In the genomic region with DNA sequence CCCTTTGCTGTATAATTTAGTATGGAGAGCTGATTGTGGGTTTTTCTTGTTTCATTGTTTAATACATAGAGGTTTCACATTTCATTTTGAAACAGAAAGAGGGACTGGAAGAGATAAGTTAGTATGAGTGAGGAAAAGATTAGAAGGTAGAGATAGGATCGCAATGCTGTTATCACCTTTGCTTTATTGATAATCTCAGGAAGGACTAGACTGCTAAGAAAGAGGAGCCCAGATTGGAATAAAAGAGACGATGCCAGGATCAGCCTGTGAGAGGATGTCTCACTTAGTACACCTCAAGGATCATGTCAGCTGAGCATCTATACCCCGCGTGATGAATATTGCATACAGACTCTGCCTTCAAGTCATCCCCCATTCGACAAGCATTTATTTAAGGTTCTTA, we compare ENCODE assay signal across 22 cellular contexts.
DNase-seq lines count a peak whose midpoint lies in the region; ATAC-seq and TF ChIP-seq lines count a peak whose summit lies in the region.
"Had no signal": no experiment of that assay in that cellular context is flagged by ENCODE, and none has a peak within 500 bp of the region (broad histone marks: within the 10 kb centered on the region; RNA-seq: fewer than 3 reads in every experiment).

No MANE protein-coding gene starts in this region.

- ATAC-seq in activated CD8-positive, alpha-beta memory T cell treated with anti-CD3 and anti-CD28 coated beads, Interleukin-2, amount 10 ng/mL, durations not matched to agents 7 days and 5 days = no peak
- no peak for ATAC-seq in stimulated activated memory B cell treated with anti-CD40 and anti-IgM and Interleukin-4, amounts not matched to agents 10 μg/mL and 1 μg/mL and 100 μg/mL, for 72 hours
- ATAC-seq: A549, esophagus mucosa, gastrocnemius medialis, HCT116, left colon had no signal

- H3K9me2 ChIP-seq in MM.1S (replicated peaks; ENCODE audit: insufficient read depth, low read length) = no peaks in the 10 kb centered on the region

- DNase-seq in activated CD8-positive, alpha-beta memory T cell treated with anti-CD3 and anti-CD28 coated beads, Interleukin-2, amount 10 ng/mL, durations not matched to agents 7 days and 5 days = no peak
- DNase-seq in activated CD8-positive, alpha-beta memory T cell treated with anti-CD3 and anti-CD28 coated beads, Interleukin-2, amount 50 U/mL, for 48 hours = no peak
- DNase-seq in MM.1S = peak; percentile 9
- no peak for DNase-seq in activated naive CD8-positive, alpha-beta T cell treated with anti-CD3 and anti-CD28 coated beads for 36 hours
- DNase-seq in HAP-1 (ENCODE audit: low spot score in 2 of 2) = no peak
- DNase-seq in NCI-H187 treated with DMSO at 0.1 percent for 48 hours (lab: John Stamatoyannopoulos, UW) = no peak
- DNase-seq in cerebellar cortex (ENCODE audit: low spot score) = no peak
- DNase-seq: activated CD4-positive, alpha-beta T cell treated with anti-CD3 and anti-CD28 coated beads, Interleukin-2, amount 50 U/mL, for 4 hours; central memory CD4-positive, alpha-beta T cell; DMS79; gastrocnemius medialis; left colon; NCI-H1930; stimulated activated CD4-positive, alpha-beta T cell treated with anti-CD3 and anti-CD28 coated beads, Interleukin-2, amount 100 ng/mL, for 24 hours had no signal

- no peaks in the 10 kb centered on the region for H4K20me1 ChIP-seq in MM.1S (ENCODE audit: insufficient read depth, low read length)

- peaks cover 7% of the 10 kb centered on the region for H3F3A ChIP-seq in MM.1S (ENCODE audit: insufficient read depth, low read length)

- H3K9me3 Mint-ChIP-seq in activated CD8-positive, alpha-beta memory T cell treated with anti-CD3 and anti-CD28 coated beads, Interleukin-2, amount 10 ng/mL, durations not matched to agents 7 days and 5 days (ENCODE audit: low read depth) = no peaks in the 10 kb centered on the region
- H3K9me3 Mint-ChIP-seq in activated naive CD8-positive, alpha-beta T cell treated with anti-CD3 and anti-CD28 coated beads for 36 hours = peaks cover 4% of the 10 kb centered on the region
- H3K9me3 Mint-ChIP-seq in stimulated activated memory B cell treated with anti-CD40 and anti-IgM and Interleukin-4, amounts not matched to agents 10 μg/mL and 1 μg/mL and 100 μg/mL, for 72 hours = no peaks in the 10 kb centered on the region
- H3K9me3 Mint-ChIP-seq: neural crest cell had no signal

- no peak overlapping the region for H3K9ac ChIP-seq in MM.1S (ENCODE audit: low read length)

- no peak for TF ChIP-seq CTCF in MM.1S (IDR thresholded peaks at IDR 0.05; ENCODE audit: low read length)

- H3K4me1 Mint-ChIP-seq in activated CD8-positive, alpha-beta memory T cell treated with anti-CD3 and anti-CD28 coated beads, Interleukin-2, amount 10 ng/mL, durations not matched to agents 7 days and 5 days = peaks cover 64% of the 10 kb centered on the region
- peaks cover 72% of the 10 kb centered on the region for H3K4me1 Mint-ChIP-seq in activated naive CD8-positive, alpha-beta T cell treated with anti-CD3 and anti-CD28 coated beads for 36 hours
- H3K4me1 Mint-ChIP-seq in stimulated activated memory B cell treated with anti-CD40 and anti-IgM and Interleukin-4, amounts not matched to agents 10 μg/mL and 1 μg/mL and 100 μg/mL, for 72 hours = peaks cover 57% of the 10 kb centered on the region

- in situ Hi-C loops in HAP-1 (cut with MboI; ENCODE audit: low sequenced_read_pairs) = no loop called here

- H3K27me3 ChIP-seq in MM.1S (replicated peaks; ENCODE audit: insufficient read depth, low read length) (peaks cover 13% of the 10 kb centered on the region), HAP-1 (ENCODE audit: low read depth) (no peaks in the 10 kb centered on the region)
- H3K27me3 ChIP-seq: gastrocnemius medialis had no signal

- no peak overlapping the region for H3K4me3 Mint-ChIP-seq in activated CD8-positive, alpha-beta memory T cell treated with anti-CD3 and anti-CD28 coated beads, Interleukin-2, amount 10 ng/mL, durations not matched to agents 7 days and 5 days
- H3K4me3 Mint-ChIP-seq in activated naive CD8-positive, alpha-beta T cell treated with anti-CD3 and anti-CD28 coated beads for 36 hours = peak overlapping the region; percentile 13
- no peak overlapping the region for H3K4me3 Mint-ChIP-seq in stimulated activated memory B cell treated with anti-CD40 and anti-IgM and Interleukin-4, amounts not matched to agents 10 μg/mL and 1 μg/mL and 100 μg/mL, for 72 hours
- H3K4me3 Mint-ChIP-seq: IgD-negative memory B cell, neural crest cell had no signal

- H2AFZ ChIP-seq in MM.1S (ENCODE audit: low read length) = no peak overlapping the region

- H3K27ac Mint-ChIP-seq in activated CD8-positive, alpha-beta memory T cell treated with anti-CD3 and anti-CD28 coated beads, Interleukin-2, amount 10 ng/mL, durations not matched to agents 7 days and 5 days = peak overlapping the region; percentile 97
- H3K27ac Mint-ChIP-seq in activated naive CD8-positive, alpha-beta T cell treated with anti-CD3 and anti-CD28 coated beads for 36 hours = peak overlapping the region; percentile 92
- H3K27ac Mint-ChIP-seq in stimulated activated memory B cell treated with anti-CD40 and anti-IgM and Interleukin-4, amounts not matched to agents 10 μg/mL and 1 μg/mL and 100 μg/mL, for 72 hours = peak overlapping the region; percentile 81
- H3K27ac Mint-ChIP-seq: IgD-negative memory B cell had no signal

- H3K9me3 ChIP-seq in MM.1S (replicated peaks; ENCODE audit: insufficient read depth, low read length) = no peaks in the 10 kb centered on the region
- no peaks in the 10 kb centered on the region for H3K9me3 ChIP-seq in HAP-1
- H3K9me3 ChIP-seq: A549, gastrocnemius medialis, prostate gland had no signal

- H3K4me1 ChIP-seq in MM.1S (ENCODE audit: low read length) (peaks cover 19% of the 10 kb centered on the region), HAP-1 (no peaks in the 10 kb centered on the region; the same call in 1 of the 2 replicates)
- H3K4me1 ChIP-seq: A549, gastrocnemius medialis, prostate gland had no signal

- H3K36me3 Mint-ChIP-seq in activated CD8-positive, alpha-beta memory T cell treated with anti-CD3 and anti-CD28 coated beads, Interleukin-2, amount 10 ng/mL, durations not matched to agents 7 days and 5 days = peaks cover 6% of the 10 kb centered on the region
- H3K36me3 Mint-ChIP-seq in activated naive CD8-positive, alpha-beta T cell treated with anti-CD3 and anti-CD28 coated beads for 36 hours = peaks cover 7% of the 10 kb centered on the region
- H3K36me3 Mint-ChIP-seq in stimulated activated memory B cell treated with anti-CD40 and anti-IgM and Interleukin-4, amounts not matched to agents 10 μg/mL and 1 μg/mL and 100 μg/mL, for 72 hours = no peaks in the 10 kb centered on the region
- H3K36me3 Mint-ChIP-seq: CD14-positive monocyte, IgD-negative memory B cell had no signal

- CTCF ChIA-PET in activated CD8-positive, alpha-beta memory T cell treated with anti-CD3 and anti-CD28 coated beads, Interleukin-2, amount 10 ng/mL, durations not matched to agents 7 days and 5 days (lab: Charles Lee) = no interaction called here

- H3K27me3 Mint-ChIP-seq in activated CD8-positive, alpha-beta memory T cell treated with anti-CD3 and anti-CD28 coated beads, Interleukin-2, amount 10 ng/mL, durations not matched to agents 7 days and 5 days = no peaks in the 10 kb centered on the region
- no peaks in the 10 kb centered on the region for H3K27me3 Mint-ChIP-seq in activated naive CD8-positive, alpha-beta T cell treated with anti-CD3 and anti-CD28 coated beads for 36 hours
- H3K27me3 Mint-ChIP-seq in stimulated activated memory B cell treated with anti-CD40 and anti-IgM and Interleukin-4, amounts not matched to agents 10 μg/mL and 1 μg/mL and 100 μg/mL, for 72 hours = no peaks in the 10 kb centered on the region
- H3K27me3 Mint-ChIP-seq: IgD-negative memory B cell had no signal

- H3K36me3 ChIP-seq in MM.1S (replicated peaks; ENCODE audit: insufficient read depth, low read length) = no peaks in the 10 kb centered on the region
- H3K36me3 ChIP-seq in HAP-1 (replicated peaks) = no peaks in the 10 kb centered on the region
- H3K36me3 ChIP-seq: gastrocnemius medialis, prostate gland had no signal

- H3K4me3 ChIP-seq in MM.1S (ENCODE audit: low read length) = no peak overlapping the region
- H3K4me3 ChIP-seq in HAP-1 = no peak overlapping the region
- H3K4me3 ChIP-seq: A549, gastrocnemius medialis, prostate gland had no signal

- H3K27ac ChIP-seq in MM.1S (ENCODE audit: low read length) = no peak overlapping the region
- H3K27ac ChIP-seq: A549, gastrocnemius medialis, prostate gland had no signal

- no peaks in the 10 kb centered on the region for H3K79me2 ChIP-seq in MM.1S (ENCODE audit: low read length)

- 0 out of 2 replicates have a peak overlapping the region, but pooled peaks have one; percentile 6 for H3K4me2 ChIP-seq in MM.1S (ENCODE audit: low read depth, low read length)
- H3K4me2 ChIP-seq: A549 had no signal
